15 cellular contexts compared by ENCODE assay signal in the genomic region with DNA sequence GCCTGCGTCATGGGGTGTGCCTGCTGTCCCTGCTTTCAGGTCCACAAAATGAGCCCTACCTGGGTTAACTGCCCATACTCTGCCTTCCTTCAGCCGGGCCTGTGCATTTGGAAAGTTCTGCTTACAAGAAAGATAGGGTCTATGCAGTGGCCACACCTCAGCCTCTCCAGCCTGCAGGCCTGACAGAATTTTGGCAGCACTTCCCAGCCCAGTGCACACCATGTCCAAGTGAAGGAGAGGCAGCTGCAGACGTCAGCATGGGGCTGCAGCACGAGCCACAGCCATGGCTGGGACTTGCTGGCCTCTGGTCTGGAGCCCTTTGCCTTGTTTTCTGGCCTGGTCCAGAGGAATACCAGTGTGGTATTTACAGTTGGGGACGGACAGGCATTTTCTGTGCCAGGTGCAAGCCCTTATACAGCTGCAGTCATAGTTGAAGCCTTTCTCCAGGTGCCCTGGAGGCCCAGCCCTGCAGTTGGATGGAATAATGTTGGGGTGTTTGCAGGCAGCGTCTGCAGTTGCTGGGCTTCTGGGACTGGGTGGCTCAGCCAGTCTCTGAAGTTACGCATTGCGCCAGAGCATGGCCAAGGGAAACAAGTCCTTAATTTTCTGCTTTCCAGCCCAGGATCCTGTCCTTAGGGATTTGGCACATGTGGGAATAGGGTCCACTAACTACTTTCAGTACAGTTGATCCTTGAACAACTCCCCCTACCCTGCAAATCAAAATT. TPM values are rescaled to one million over a fixed set of nuclear protein-coding genes. Genes with fewer than 3 reads are reported as not detected.
A peak's percentile ranks its signal among the peaks of the same experiment; 100 is the strongest.
DNase-seq lines count a peak whose midpoint lies in the region; ATAC-seq and TF ChIP-seq lines count a peak whose summit lies in the region.
"Had no signal": no experiment of that assay in that cellular context is flagged by ENCODE, and none has a peak within 500 bp of the region (broad histone marks: within the 10 kb centered on the region; RNA-seq: fewer than 3 reads in every experiment).

No MANE protein-coding gene starts in this region.

- no peak overlapping the region for H3K27ac Mint-ChIP-seq in Calu3 (ENCODE audit: unreplicated experiment)

- ATAC-seq in GM19467 (IDR thresholded peaks at IDR 0.05; ENCODE audit: unreplicated experiment): no peak
- ATAC-seq in GM18873 (IDR thresholded peaks at IDR 0.05; ENCODE audit: low FRiP score, unreplicated experiment): no peak
- ATAC-seq: mucosa of descending colon had no signal

- H3K9me3 ChIP-seq in transverse colon: no peaks in the 10 kb centered on the region
- H3K9me3 ChIP-seq: MG63, mucosa of descending colon, SK-N-SH had no signal

- H3K4me3 Mint-ChIP-seq in Calu3 (ENCODE audit: low read depth, unreplicated experiment): no peak overlapping the region

- peaks cover 12 to 32% (median 17%) of the 10 kb centered on the region in 4 donors for H3K4me1 ChIP-seq in transverse colon

- in situ Hi-C loops in transverse colon (cut with MboI; ENCODE audit: low pct_ligation_motif_present in 1 of 4, low pct_unique_long_range_greater_than_20kb in 1 of 4, low sequenced_read_pairs in 3 of 4): no loop called here

- no peak for TF ChIP-seq POLR2A in transverse colon (IDR thresholded peaks at IDR 0.05)

- DNase-seq in activated CD8-positive, alpha-beta memory T cell treated with anti-CD3 and anti-CD28 coated beads for 24 hours: peak; percentile 45
- no peak for DNase-seq in activated CD8-positive, alpha-beta memory T cell treated with anti-CD3 and anti-CD28 coated beads, Interleukin-2, amount 50 U/mL, for 4 hours
- DNase-seq in head of caudate nucleus (peak in 32 of 42 donors; percentile 14 to 64 (median 38)), nucleus accumbens (lab: John Stamatoyannopoulos, UW) (peak in 32 of 56 donors; percentile 5 to 71 (median 30)), transverse colon (peak; percentile 23), Calu3 (no peak)
- DNase-seq: 8988T, MG63, mucosa of descending colon, NCI-H2171, SK-N-SH, small intestine had no signal

- H3K9me3 Mint-ChIP-seq in Calu3 (ENCODE audit: low read depth, unreplicated experiment): no peaks in the 10 kb centered on the region

- H3K4me1 Mint-ChIP-seq in Calu3 (ENCODE audit: low read depth, unreplicated experiment): peaks cover 30% of the 10 kb centered on the region

- peak overlapping the region in 2 of 4 donors; percentile 15 to 27 for H3K27ac ChIP-seq in transverse colon
- H3K27ac ChIP-seq: VCaP had no signal

- TF ChIP-seq CTCF in transverse colon (IDR thresholded peaks at IDR 0.05) (no peak), Calu3 (IDR thresholded peaks at IDR 0.05; ENCODE audit: unreplicated experiment) (no peak)

- CTCF ChIA-PET in Calu3 (lab: Charles Lee): no interaction called here

- H3K4me3 ChIP-seq in transverse colon: no peak overlapping the region
- H3K4me3 ChIP-seq: MG63, mucosa of descending colon had no signal

- H3K36me3 ChIP-seq in transverse colon: no peaks in the 10 kb centered on the region

- intact Hi-C loops in head of caudate nucleus (cut with DNase I): no loop called here
- intact Hi-C loops in transverse colon (cut with DNase I; ENCODE audit: low total_unique reads): no loop called here
- intact Hi-C loops in Calu3 (cut with micrococcal nuclease; ENCODE audit: unreplicated experiment): no loop called here

- BruUV-seq in Calu3 (replicated peaks; lab: Mats Ljungman, UMichigan): no TSS peak

- no peak for TF ChIP-seq EP300 in transverse colon (IDR thresholded peaks at IDR 0.05; ENCODE audit: low read depth)

- H3K27me3 Mint-ChIP-seq in Calu3 (ENCODE audit: unreplicated experiment): no peaks in the 10 kb centered on the region

- 67% methylated on average over 8 of the region's 8 CpGs; no CpG with 5 or more reads in 1 of the 2 donors for WGBS in transverse colon (ENCODE audit: low coverage in 1 of 2), 2 donors

- no peaks in the 10 kb centered on the region for H3K27me3 ChIP-seq in transverse colon
- H3K27me3 ChIP-seq: MG63 had no signal

- peaks cover 11% of the 10 kb centered on the region for H3K36me3 Mint-ChIP-seq in Calu3 (ENCODE audit: insufficient read depth, unreplicated experiment)

RNA-seq across cellular contexts. Expression of gene JADE1, which starts 26.2 kb away (rescaled TPM):
- total RNA-seq in transverse colon (10 to 100 TPM in 3 of 4 donors, 1 to 10 TPM in 1; 7.8 to 15.9 (median 13.9) TPM), Calu3 (2022) (29.9 and 33.9 TPM in 2 replicates)

Comparison
In these comparisons a context has a peak if more than half of its experiments do, and no peak if none do; other contexts are left out.
1. DNase-seq: peak in activated CD8-positive, alpha-beta memory T cell treated with anti-CD3 and anti-CD28 coated beads for 24 hours (single experiment), head of caudate nucleus (32 of 42), nucleus accumbens (32 of 56) and transverse colon (single experiment); none in activated CD8-positive, alpha-beta memory T cell treated with anti-CD3 and anti-CD28 coated beads, Interleukin-2, amount 50 U/mL, for 4 hours (single experiment) and Calu3 (single experiment).